ENCODE assay signal across 23 cellular contexts in the genomic region with DNA sequence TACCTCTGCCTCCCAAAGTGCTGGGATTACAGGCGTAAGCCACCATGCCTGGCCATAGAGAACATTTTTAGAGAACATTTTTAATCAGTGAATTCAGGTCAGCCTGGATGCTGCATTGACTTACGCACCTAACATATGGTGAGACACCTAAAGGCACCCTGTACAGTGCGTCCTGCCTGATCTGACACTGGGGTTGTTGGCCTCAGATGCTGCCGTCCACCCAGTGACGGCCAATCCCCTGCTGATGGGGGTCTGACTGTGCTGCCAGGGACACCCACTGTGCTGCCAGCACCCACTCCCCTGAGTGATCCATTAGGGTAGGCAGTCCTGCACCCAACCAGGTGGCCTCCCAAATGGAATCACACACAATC.
"Had no signal": no experiment of that assay in that cellular context is flagged by ENCODE, and none has a peak within 500 bp of the region (broad histone marks: within the 10 kb centered on the region; RNA-seq: fewer than 3 reads in every experiment).

No MANE protein-coding gene starts in this region.

- H3K27me3 ChIP-seq: MG63, SJSA1 had no signal

- H3K36me3 ChIP-seq: MG63, SJSA1 had no signal

- DNase-seq: Karpas-422, KG1, MG63, NCI-H1092, NCI-H1105 treated with DMSO at 0.1 percent for 48 hours, NCI-H1417 treated with DMSO at 0.1 percent for 48 hours, NCI-H146, NCI-H1694 treated with DMSO at 0.1 percent for 48 hours, NCI-H1930, NCI-H2081 treated with DMSO at 0.1 percent for 48 hours, NCI-H2171, NCI-H226, NCI-H446, NCI-H510A, NCI-H524 treated with DMSO at 0.1 percent for 48 hours, NCI-H69, NCI-H774, Right ventricle myocardium superior, RPMI8226, SIG-M5 had no signal

- FAIRE-seq: RCC 7860 had no signal

- H3K9me3 ChIP-seq: MG63, SJSA1 had no signal

- H3K4me3 ChIP-seq: MG63, SJSA1, SK-N-MC had no signal

- H3K27ac ChIP-seq: SJSA1, SK-N-MC had no signal
